ENCODE assay signal across 38 cellular contexts in genomic region chr6:62119401-62119800, GRCh38.
"Had no signal": no experiment of that assay in that cellular context is flagged by ENCODE, and none has a peak within 500 bp of the region (broad histone marks: within the 10 kb centered on the region; RNA-seq: fewer than 3 reads in every experiment).

No MANE protein-coding gene starts in this region.

- DNase-seq: activated effector memory CD4-positive, alpha-beta T cell treated with anti-CD3 and anti-CD28 coated beads, Interleukin-2, amount 50 U/mL, for 16 hours; activated effector memory CD4-positive, alpha-beta T cell treated with Interleukin-2 at 50 U/mL for 16 hours; activated gamma-delta T cell; activated gamma-delta T cell treated with Interleukin-2 at 50 U/mL for 16 hours; activated naive CD4-positive, alpha-beta T cell; activated naive CD4-positive, alpha-beta T cell treated with anti-CD3 and anti-CD28 coated beads for 36 hours; activated naive CD4-positive, alpha-beta T cell treated with anti-CD3 and anti-CD28 coated beads, Interleukin-2, amount 10 ng/mL, durations not matched to agents 7 days and 5 days; activated naive CD4-positive, alpha-beta T cell treated with anti-CD3 and anti-CD28 coated beads, Interleukin-2, amount 50 U/mL, for 16 hours; activated naive CD4-positive, alpha-beta T cell treated with Interleukin-2 at 50 U/mL for 16 hours; activated naive CD8-positive, alpha-beta T cell treated with anti-CD3 and anti-CD28 coated beads for 36 hours; activated naive CD8-positive, alpha-beta T cell treated with anti-CD3 and anti-CD28 coated beads, Interleukin-2, amount 10 ng/mL, durations not matched to agents 7 days and 5 days; activated naive CD8-positive, alpha-beta T cell treated with anti-CD3 and anti-CD28 coated beads, Interleukin-2, amount 50 U/mL, for 24 hours; activated T-cell treated with anti-CD3 and anti-CD28 coated beads for 4 hours; activated T-cell treated with anti-CD3 and anti-CD28 coated beads, Interleukin-2, amount 50 U/mL, for 1 hour; activated T-cell treated with anti-CD3 and anti-CD28 coated beads, Interleukin-2, amount 50 U/mL, for 24 hours; activated T-cell treated with anti-CD3 and anti-CD28 coated beads, Interleukin-2, amount 50 U/mL, for 4 hours; activated T-cell treated with anti-CD3 and anti-CD28 coated beads, Interleukin-2, amount 50 U/mL, for 72 hours; adrenal gland; amniotic stem cell; amygdala; anterior cingulate cortex; aorta; body of pancreas; brain microvascular endothelial cell; caudate nucleus; central memory CD4-positive, alpha-beta T cell; cerebellar nuclear complex had no signal

- H3K4me1 Mint-ChIP-seq: activated naive CD4-positive, alpha-beta T cell treated with anti-CD3 and anti-CD28 coated beads, Interleukin-2, amount 10 ng/mL, durations not matched to agents 7 days and 5 days; activated naive CD4-positive, alpha-beta T cell treated with anti-CD3 and anti-CD28 coated beads, Interleukin-2, amount 50 U/mL, for 24 hours; activated naive CD8-positive, alpha-beta T cell treated with anti-CD3 and anti-CD28 coated beads for 36 hours; activated naive CD8-positive, alpha-beta T cell treated with anti-CD3 and anti-CD28 coated beads, Interleukin-2, amount 10 ng/mL, durations not matched to agents 7 days and 5 days; activated naive CD8-positive, alpha-beta T cell treated with anti-CD3 and anti-CD28 coated beads, Interleukin-2, amount 50 U/mL, for 24 hours; activated T-helper 17 cell treated with anti-CD3 and anti-CD28 coated beads, Interleukin-2, amount 50 U/mL, for 72 hours; brain; central memory CD8-positive, alpha-beta T cell had no signal

- H3K27ac ChIP-seq: adrenal gland, ascending aorta, body of pancreas, brain microvascular endothelial cell, breast epithelium, cardiac muscle cell had no signal

- H3K9me3 ChIP-seq: adrenal gland, ascending aorta had no signal

- H3K27me3 Mint-ChIP-seq: activated naive CD4-positive, alpha-beta T cell treated with anti-CD3 and anti-CD28 coated beads, Interleukin-2, amount 10 ng/mL, durations not matched to agents 7 days and 5 days; activated naive CD4-positive, alpha-beta T cell treated with anti-CD3 and anti-CD28 coated beads, Interleukin-2, amount 50 U/mL, for 24 hours; activated naive CD8-positive, alpha-beta T cell; activated naive CD8-positive, alpha-beta T cell treated with anti-CD3 and anti-CD28 coated beads for 36 hours; activated naive CD8-positive, alpha-beta T cell treated with anti-CD3 and anti-CD28 coated beads, Interleukin-2, amount 10 ng/mL, durations not matched to agents 7 days and 5 days; activated naive CD8-positive, alpha-beta T cell treated with anti-CD3 and anti-CD28 coated beads, Interleukin-2, amount 50 U/mL, for 24 hours; activated T-cell treated with anti-CD3 and anti-CD28 coated beads, Interleukin-2, amount 50 U/mL, for 24 hours; activated T-helper 17 cell treated with anti-CD3 and anti-CD28 coated beads, Interleukin-2, amount 50 U/mL, for 72 hours; brain; central memory CD8-positive, alpha-beta T cell had no signal

- H3K27ac Mint-ChIP-seq: activated naive CD4-positive, alpha-beta T cell treated with anti-CD3 and anti-CD28 coated beads for 36 hours; activated naive CD4-positive, alpha-beta T cell treated with anti-CD3 and anti-CD28 coated beads, Interleukin-2, amount 10 ng/mL, durations not matched to agents 7 days and 5 days; activated naive CD4-positive, alpha-beta T cell treated with anti-CD3 and anti-CD28 coated beads, Interleukin-2, amount 50 U/mL, for 24 hours; activated naive CD4-positive, alpha-beta T cell treated with anti-CD3 and anti-CD28 coated beads, Interleukin-2, amount 50 U/mL, for 72 hours; activated naive CD8-positive, alpha-beta T cell; activated naive CD8-positive, alpha-beta T cell treated with anti-CD3 and anti-CD28 coated beads for 36 hours; activated naive CD8-positive, alpha-beta T cell treated with anti-CD3 and anti-CD28 coated beads, Interleukin-2, amount 10 ng/mL, durations not matched to agents 7 days and 5 days; activated naive CD8-positive, alpha-beta T cell treated with anti-CD3 and anti-CD28 coated beads, Interleukin-2, amount 50 U/mL, for 24 hours; activated T-cell treated with anti-CD3 and anti-CD28 coated beads, Interleukin-2, amount 50 U/mL, for 24 hours; activated T-cell treated with anti-CD3 and anti-CD28 coated beads, Interleukin-2, amount 50 U/mL, for 72 hours; activated T-helper 1 cell treated with anti-CD3 and anti-CD28 coated beads, Interleukin-12 subunit alpha, Interleukin-12 subunit beta, Interleukin-2, Interleukin-4 antibody, amounts not matched to agents 30 ng/mL and 10 ng/mL and 1 ng/mL, durations not matched to agents 14 hours and 24 hours and 36 hours; activated T-helper 17 cell treated with anti-CD3 and anti-CD28 coated beads, Interleukin-2, amount 50 U/mL, for 72 hours; activated T-helper 2 cell treated with anti-CD3 and anti-CD28 coated beads, Interferon-gamma antibody, Interleukin-2, Interleukin-4, amounts not matched to agents 10 μg/mL and 5 μg/mL and 100 μg/mL, durations not matched to agents 14 hours and 24 hours and 36 hours; brain had no signal

- H3K4me3 ChIP-seq: adrenal gland, ascending aorta, body of pancreas, breast epithelium, cardiac muscle cell had no signal

- H3K36me3 ChIP-seq: adrenal gland, ascending aorta, brain microvascular endothelial cell, breast epithelium, cardiac muscle cell had no signal

- H3K36me3 Mint-ChIP-seq: activated naive CD4-positive, alpha-beta T cell treated with anti-CD3 and anti-CD28 coated beads, Interleukin-2, amount 10 ng/mL, durations not matched to agents 7 days and 5 days; activated naive CD4-positive, alpha-beta T cell treated with anti-CD3 and anti-CD28 coated beads, Interleukin-2, amount 50 U/mL, for 24 hours; activated naive CD8-positive, alpha-beta T cell; activated naive CD8-positive, alpha-beta T cell treated with anti-CD3 and anti-CD28 coated beads for 36 hours; activated naive CD8-positive, alpha-beta T cell treated with anti-CD3 and anti-CD28 coated beads, Interleukin-2, amount 10 ng/mL, durations not matched to agents 7 days and 5 days had no signal

- H3K4me1 ChIP-seq: adrenal gland, ascending aorta, body of pancreas, breast epithelium had no signal

- H3K27me3 ChIP-seq: adrenal gland, ascending aorta, body of pancreas, brain microvascular endothelial cell, breast epithelium, cardiac muscle cell had no signal

- H3K4me3 Mint-ChIP-seq: activated naive CD4-positive, alpha-beta T cell treated with anti-CD3 and anti-CD28 coated beads for 36 hours; activated naive CD4-positive, alpha-beta T cell treated with anti-CD3 and anti-CD28 coated beads, Interleukin-2, amount 10 ng/mL, durations not matched to agents 7 days and 5 days; activated naive CD4-positive, alpha-beta T cell treated with anti-CD3 and anti-CD28 coated beads, Interleukin-2, amount 50 U/mL, for 24 hours; activated naive CD8-positive, alpha-beta T cell; activated naive CD8-positive, alpha-beta T cell treated with anti-CD3 and anti-CD28 coated beads for 36 hours; activated naive CD8-positive, alpha-beta T cell treated with anti-CD3 and anti-CD28 coated beads, Interleukin-2, amount 10 ng/mL, durations not matched to agents 7 days and 5 days; activated naive CD8-positive, alpha-beta T cell treated with anti-CD3 and anti-CD28 coated beads, Interleukin-2, amount 50 U/mL, for 24 hours; activated T-cell treated with anti-CD3 and anti-CD28 coated beads, Interleukin-2, amount 50 U/mL, for 24 hours; activated T-cell treated with anti-CD3 and anti-CD28 coated beads, Interleukin-2, amount 50 U/mL, for 4 hours; activated T-cell treated with anti-CD3 and anti-CD28 coated beads, Interleukin-2, amount 50 U/mL, for 72 hours; activated T-helper 1 cell treated with anti-CD3 and anti-CD28 coated beads, Interleukin-12 subunit alpha, Interleukin-12 subunit beta, Interleukin-2, Interleukin-4 antibody, amounts not matched to agents 30 ng/mL and 10 ng/mL and 1 ng/mL, durations not matched to agents 14 hours and 24 hours and 36 hours; activated T-helper 17 cell treated with anti-CD3 and anti-CD28 coated beads, Interleukin-2, amount 50 U/mL, for 72 hours; brain; central memory CD8-positive, alpha-beta T cell had no signal

- ATAC-seq: activated naive CD4-positive, alpha-beta T cell treated with anti-CD3 and anti-CD28 coated beads, Interleukin-2, amount 50 U/mL, for 72 hours; activated naive CD8-positive, alpha-beta T cell treated with anti-CD3 and anti-CD28 coated beads, Interleukin-2, amount 50 U/mL, for 24 hours; activated T-cell treated with anti-CD3 and anti-CD28 coated beads, Interleukin-2, amount 50 U/mL, for 4 hours; activated T-cell treated with anti-CD3 and anti-CD28 coated beads, Interleukin-2, amount 50 U/mL, for 72 hours; activated T-helper 17 cell treated with anti-CD3 and anti-CD28 coated beads, Interleukin-2, amount 50 U/mL, for 72 hours; body of pancreas had no signal
